ENCODE assay signal across 13 cellular contexts in genomic region chr2:121333834-121334558, GRCh38. TPM values are rescaled to one million over a fixed set of nuclear protein-coding genes. Genes with fewer than 3 reads are reported as not detected.
A peak's percentile ranks its signal among the peaks of the same experiment; 100 is the strongest.
DNase-seq lines count a peak whose midpoint lies in the region; ATAC-seq lines count a peak whose summit lies in the region.
"Had no signal": no experiment of that assay in that cellular context is flagged by ENCODE, and none has a peak within 500 bp of the region (broad histone marks: within the 10 kb centered on the region; RNA-seq: fewer than 3 reads in every experiment).

No MANE protein-coding gene starts in this region.

- peaks cover 15% of the 10 kb centered on the region for H3K4me1 Mint-ChIP-seq in activated CD8-positive, alpha-beta memory T cell treated with anti-CD3 and anti-CD28 coated beads, Interleukin-2, amount 10 ng/mL, durations not matched to agents 7 days and 5 days

- H3K27ac Mint-ChIP-seq in activated CD8-positive, alpha-beta memory T cell treated with anti-CD3 and anti-CD28 coated beads, Interleukin-2, amount 10 ng/mL, durations not matched to agents 7 days and 5 days, result peak overlapping the region; percentile 47
- H3K27ac Mint-ChIP-seq: activated T-helper 2 cell treated with anti-CD3 and anti-CD28 coated beads, Interferon-gamma antibody, Interleukin-2, Interleukin-4, amounts not matched to agents 10 μg/mL and 5 μg/mL and 100 μg/mL, durations not matched to agents 14 hours and 24 hours and 36 hours had no signal

- peak; percentile 49 for ATAC-seq in activated CD8-positive, alpha-beta memory T cell treated with anti-CD3 and anti-CD28 coated beads, Interleukin-2, amount 10 ng/mL, durations not matched to agents 7 days and 5 days
- ATAC-seq in GM21619 (IDR thresholded peaks at IDR 0.05; ENCODE audit: unreplicated experiment), result peak; percentile 88
- peak; percentile 89 for ATAC-seq in HG03342 (IDR thresholded peaks at IDR 0.05; ENCODE audit: unreplicated experiment)
- no peak for ATAC-seq in sciatic nerve
- ATAC-seq: gastroesophageal sphincter had no signal

- intact Hi-C loops in sciatic nerve (cut with DNase I), result no loop called here

- H3K9me3 Mint-ChIP-seq in activated CD8-positive, alpha-beta memory T cell treated with anti-CD3 and anti-CD28 coated beads, Interleukin-2, amount 10 ng/mL, durations not matched to agents 7 days and 5 days (ENCODE audit: low read depth), result no peaks in the 10 kb centered on the region
- H3K9me3 Mint-ChIP-seq: activated T-helper 2 cell treated with anti-CD3 and anti-CD28 coated beads, Interferon-gamma antibody, Interleukin-2, Interleukin-4, amounts not matched to agents 10 μg/mL and 5 μg/mL and 100 μg/mL, durations not matched to agents 14 hours and 24 hours and 36 hours had no signal

- no peaks in the 10 kb centered on the region for H3K27me3 Mint-ChIP-seq in activated CD8-positive, alpha-beta memory T cell treated with anti-CD3 and anti-CD28 coated beads, Interleukin-2, amount 10 ng/mL, durations not matched to agents 7 days and 5 days

- CTCF ChIA-PET in activated CD8-positive, alpha-beta memory T cell treated with anti-CD3 and anti-CD28 coated beads, Interleukin-2, amount 10 ng/mL, durations not matched to agents 7 days and 5 days (lab: Charles Lee), result interaction anchor here (1.6 kb wide), 1 partner anchor 22 kb away, joined by 5 read pairs; no protein-coding TSS in a partner anchor

- H3K36me3 Mint-ChIP-seq in activated CD8-positive, alpha-beta memory T cell treated with anti-CD3 and anti-CD28 coated beads, Interleukin-2, amount 10 ng/mL, durations not matched to agents 7 days and 5 days, result no peaks in the 10 kb centered on the region

- H3K4me3 Mint-ChIP-seq in activated CD8-positive, alpha-beta memory T cell treated with anti-CD3 and anti-CD28 coated beads, Interleukin-2, amount 10 ng/mL, durations not matched to agents 7 days and 5 days, result no peak overlapping the region

- DNase-seq in activated CD8-positive, alpha-beta memory T cell treated with anti-CD3 and anti-CD28 coated beads, Interleukin-2, amount 10 ng/mL, durations not matched to agents 7 days and 5 days, result peak; percentile 47
- DNase-seq in activated CD8-positive, alpha-beta memory T cell treated with anti-CD3 and anti-CD28 coated beads, Interleukin-2, amount 50 U/mL, for 4 hours, result no peak
- DNase-seq in sciatic nerve (ENCODE audit: low spot score), result peak; percentile 30
- DNase-seq in NCI-H1048 (lab: John Stamatoyannopoulos, UW), result no peak
- DNase-seq in stimulated activated CD4-positive, alpha-beta T cell treated with anti-CD3 and anti-CD28 coated beads, Interleukin-2, amount 100 ng/mL, for 24 hours, result no peak
- no peak for DNase-seq in NCI-H1930 (lab: John Stamatoyannopoulos, UW)
- DNase-seq: 8988T, left ventricle myocardium inferior, MM.1S had no signal

RNA-seq across cellular contexts. Expression of gene TFCP2L1, which starts 49.0 kb away (rescaled TPM):
- under 1 TPM; 0.06 to 0.14 TPM for total RNA-seq in activated CD8-positive, alpha-beta memory T cell treated with anti-CD3 and anti-CD28 coated beads, Interleukin-2, amount 10 ng/mL, durations not matched to agents 7 days and 5 days
- total RNA-seq in sciatic nerve, result 0.27 TPM
- total RNA-seq: activated T-helper 2 cell treated with anti-CD3 and anti-CD28 coated beads, Interferon-gamma antibody, Interleukin-2, Interleukin-4, amounts not matched to agents 10 μg/mL and 5 μg/mL and 100 μg/mL, durations not matched to agents 14 hours and 24 hours and 36 hours had no signal

Comparison
In these comparisons a context has a peak if more than half of its experiments do, and no peak if none do; other contexts are left out.
1. DNase-seq: peak in activated CD8-positive, alpha-beta memory T cell treated with anti-CD3 and anti-CD28 coated beads, Interleukin-2, amount 10 ng/mL, durations not matched to agents 7 days and 5 days (single experiment) and sciatic nerve (single experiment); none in activated CD8-positive, alpha-beta memory T cell treated with anti-CD3 and anti-CD28 coated beads, Interleukin-2, amount 50 U/mL, for 4 hours (single experiment), NCI-H1048 (single experiment), stimulated activated CD4-positive, alpha-beta T cell treated with anti-CD3 and anti-CD28 coated beads, Interleukin-2, amount 100 ng/mL, for 24 hours (0 of 2) and NCI-H1930 (0 of 2).